20 cellular contexts compared by ENCODE assay signal in the genomic region with DNA sequence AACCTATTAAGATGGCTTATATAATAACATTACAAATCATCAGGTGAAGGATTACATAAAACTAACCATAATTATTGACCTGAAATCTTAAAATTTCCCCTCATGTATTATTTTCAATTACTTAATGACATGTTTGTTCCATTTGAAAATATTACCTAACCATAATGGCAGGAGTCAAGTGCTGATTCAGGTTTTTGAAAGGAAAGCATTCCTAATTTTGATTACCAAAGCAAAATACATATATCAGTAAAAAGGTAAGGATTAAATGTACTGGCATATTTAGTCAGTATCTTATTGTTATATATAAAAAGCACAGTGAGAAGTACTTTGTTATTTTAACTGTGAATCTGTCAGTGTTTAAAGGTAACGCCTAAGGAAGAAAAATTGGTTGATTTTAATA.
A peak's percentile ranks its signal among the peaks of the same experiment; 100 is the strongest.
DNase-seq lines count a peak whose midpoint lies in the region; ATAC-seq, FAIRE-seq and TF ChIP-seq lines count a peak whose summit lies in the region.
"Had no signal": no experiment of that assay in that cellular context is flagged by ENCODE, and none has a peak within 500 bp of the region (broad histone marks: within the 10 kb centered on the region; RNA-seq: fewer than 3 reads in every experiment).

No MANE protein-coding gene starts in this region.

- H3K9ac ChIP-seq in HepG2 (ENCODE audit: insufficient read depth, low read depth, low read length): no peak overlapping the region
- H3K9ac ChIP-seq in K562 (ENCODE audit: insufficient read depth in 1 of 2, low read depth in 2 of 2, low read length in 2 of 2): no peak overlapping the region
- H3K9ac ChIP-seq: BLaER1 treated with 17β-estradiol and CSF1 and Interleukin-3, amounts not matched to agents 10 nM and 100 nM had no signal

- H3K79me2 ChIP-seq in HepG2 (ENCODE audit: insufficient read depth, low read length) (no peaks in the 10 kb centered on the region), K562 (ENCODE audit: control insufficient read depth, insufficient read depth, low read length) (no peaks in the 10 kb centered on the region)

- H3K9me1 ChIP-seq in K562 (ENCODE audit: control insufficient read depth, insufficient read depth, low read length): no peaks in the 10 kb centered on the region

- DNase-seq in HepG2 (ENCODE audit: low spot score) (no peak), right lobe of liver (no peak), K562 (ENCODE audit: extremely low read depth in 1 of 4, low spot score in 3 of 4) (no peak), breast epithelium (ENCODE audit: low spot score in 2 of 2) (no peak)
- DNase-seq in activated naive CD4-positive, alpha-beta T cell (lab: John Stamatoyannopoulos, UW): no peak
- DNase-seq: AML-193; Caco-2; Calu3; CD4-positive, alpha-beta T cell; CD8-positive, alpha-beta T cell; DMS79 treated with DMSO at 0.1 percent for 48 hours; GF-D8 had no signal

- CTCF ChIA-PET in HepG2 (lab: Yijun Ruan, JAX; ENCODE audit: low intra/inter-chr PET ratio, low total read pairs): no interaction called here
- CTCF ChIA-PET in K562 (lab: Yijun Ruan, JAX; ENCODE audit: low intra/inter-chr PET ratio): no interaction called here

- H2AFZ ChIP-seq in HepG2 (ENCODE audit: low read length): no peak overlapping the region
- H2AFZ ChIP-seq in K562 (ENCODE audit: low read depth, low read length): no peak overlapping the region

- H4K20me1 ChIP-seq in HepG2 (ENCODE audit: insufficient read depth, low read length) (no peaks in the 10 kb centered on the region), K562 (replicated peaks; ENCODE audit: control insufficient read depth, insufficient read depth, low read length) (no peaks in the 10 kb centered on the region)
- H4K20me1 ChIP-seq: BLaER1 treated with 17β-estradiol and CSF1 and Interleukin-3, amounts not matched to agents 10 nM and 100 nM had no signal

- in situ Hi-C loops in HepG2 (cut with HindIII; ENCODE audit: extremely low pct_ligation_motif_present, low pct_unique_long_range_greater_than_20kb): no loop called here
- in situ Hi-C loops in K562 (cut with MboI): no loop called here

- POLR2A ChIA-PET in HepG2 (lab: Yijun Ruan, JAX) (no interaction called here), K562 (lab: Yijun Ruan, JAX) (no interaction called here)

- TF ChIP-seq POLR2A in HepG2 (IDR thresholded peaks at IDR 0.05; ENCODE audit: insufficient read depth in 1 of 2, low read depth in 2 of 2, low read length in 2 of 2) (no peak), right lobe of liver (IDR thresholded peaks at IDR 0.05) (no peak), K562 (conservative IDR thresholded peaks at IDR 0.05) (no peak), breast epithelium (IDR thresholded peaks at IDR 0.05) (no peak)

- H3K4me1 ChIP-seq in HepG2 (ENCODE audit: insufficient read depth, low read length): no peaks in the 10 kb centered on the region
- no peaks in the 10 kb centered on the region for H3K4me1 ChIP-seq in right lobe of liver
- H3K4me1 ChIP-seq in K562 (replicated peaks in 1 of 2; ENCODE audit: control insufficient read depth in 2 of 2, insufficient read depth in 2 of 2, low read length in 2 of 2): peaks cover 0 to 7% of the 10 kb centered on the region in 2 experiments; a peak in 2 of 5 replicates
- no peaks in the 10 kb centered on the region for H3K4me1 ChIP-seq in breast epithelium
- H3K4me1 ChIP-seq: A549; BLaER1 treated with 17β-estradiol and CSF1 and Interleukin-3, amounts not matched to agents 10 nM and 100 nM had no signal

- WGBS in HepG2 (ENCODE audit: low lambda C conversion rate): 2% methylated on average over 1 of the region's 1 CpG
- 46% methylated on average over 1 of the region's 1 CpG for WGBS in right lobe of liver (ENCODE audit: insufficient coverage, low coverage, low lambda C conversion rate, missing lambda C conversion rate)
- WGBS in K562 (ENCODE audit: insufficient coverage, low coverage, missing lambda C conversion rate): 69% methylated on average over 1 of the region's 1 CpG

- intact Hi-C loops in HepG2 (cut with micrococcal nuclease; ENCODE audit: unreplicated experiment): no loop called here
- intact Hi-C loops in right lobe of liver (cut with DNase I): no loop called here
- intact Hi-C loops in K562 (cut with micrococcal nuclease): no loop called here
- intact Hi-C loops in breast epithelium (cut with DNase I; ENCODE audit: low total_unique reads): no loop called here

- no peaks in the 10 kb centered on the region for H3K9me3 ChIP-seq in HepG2 (ENCODE audit: low read length)
- H3K9me3 ChIP-seq in right lobe of liver: no peaks in the 10 kb centered on the region
- no peaks in the 10 kb centered on the region; the same call in 1 of the 2 replicates for H3K9me3 ChIP-seq in K562 (replicated peaks; ENCODE audit: control insufficient read depth, insufficient read depth, low read depth, low read length)
- no peaks in the 10 kb centered on the region for H3K9me3 ChIP-seq in breast epithelium
- H3K9me3 ChIP-seq: A549; BLaER1 treated with 17β-estradiol and CSF1 and Interleukin-3, amounts not matched to agents 10 nM and 100 nM; Caco-2 had no signal

- no peaks in the 10 kb centered on the region for H3K36me3 ChIP-seq in HepG2 (replicated peaks in 1 of 2; ENCODE audit: control insufficient read depth in 1 of 2, insufficient read depth in 2 of 2, low read length in 2 of 2)
- no peaks in the 10 kb centered on the region for H3K36me3 ChIP-seq in right lobe of liver
- H3K36me3 ChIP-seq in K562 (ENCODE audit: control insufficient read depth, insufficient read depth, low read length): no peaks in the 10 kb centered on the region
- no peaks in the 10 kb centered on the region for H3K36me3 ChIP-seq in breast epithelium
- H3K36me3 ChIP-seq: BLaER1 treated with 17β-estradiol and CSF1 and Interleukin-3, amounts not matched to agents 10 nM and 100 nM had no signal

- ATAC-seq in HepG2: no peak
- no peak for ATAC-seq in right lobe of liver
- ATAC-seq in K562: no peak
- ATAC-seq: A549; CD8-positive, alpha-beta T cell had no signal

- TF ChIP-seq RAD21 in HepG2 (CRISPR knock-in tag; IDR thresholded peaks at IDR 0.05) (no peak), K562 (CRISPR knock-in tag; conservative IDR thresholded peaks at IDR 0.05 in 1 of 2, IDR thresholded peaks at IDR 0.05 in 1 of 2) (no peak)

- no peak for TF ChIP-seq EP300 in HepG2 (IDR thresholded peaks at IDR 0.05; ENCODE audit: low read depth in 2 of 2, low read length in 2 of 2)
- no peak for TF ChIP-seq EP300 in HepG2 (CRISPR knock-in tag; IDR thresholded peaks at IDR 0.05; ENCODE audit: borderline replicate concordance)
- no peak for TF ChIP-seq EP300 in K562 (IDR thresholded peaks at IDR 0.05; ENCODE audit: low read length)

- H3K4me3 ChIP-seq in HepG2 (replicated peaks in 1 of 3; ENCODE audit: insufficient read depth in 1 of 3, low read depth in 2 of 3, low read length in 3 of 3) (no peak overlapping the region), right lobe of liver (no peak overlapping the region), K562 (no peak overlapping the region), breast epithelium (no peak overlapping the region)
- H3K4me3 ChIP-seq: A549; BLaER1 treated with 17β-estradiol and CSF1 and Interleukin-3, amounts not matched to agents 10 nM and 100 nM had no signal

- H3K4me2 ChIP-seq in HepG2 (ENCODE audit: low read depth, low read length): no peak overlapping the region
- H3K4me2 ChIP-seq in K562 (ENCODE audit: insufficient read depth, low read length): no peak overlapping the region
- H3K4me2 ChIP-seq: A549; BLaER1 treated with 17β-estradiol and CSF1 and Interleukin-3, amounts not matched to agents 10 nM and 100 nM had no signal

- BruUV-seq in HepG2 (replicated peaks; lab: Mats Ljungman, UMichigan): no TSS peak
- BruUV-seq in K562 (replicated peaks; lab: Mats Ljungman, UMichigan): no TSS peak

- TF ChIP-seq CTCF in HepG2 (CRISPR knock-in tag; IDR thresholded peaks at IDR 0.05) (no peak), right lobe of liver (IDR thresholded peaks at IDR 0.05) (no peak), K562 (IDR thresholded peaks at IDR 0.05 in 2 of 3, conservative IDR thresholded peaks at IDR 0.05 in 1 of 3; ENCODE audit: insufficient read depth in 2 of 3, low read depth in 1 of 3, low read length in 3 of 3) (no peak), breast epithelium (IDR thresholded peaks at IDR 0.05) (no peak)

- no peak for FAIRE-seq in HepG2 (lab: Jason Lieb, UNC)
- no peak for FAIRE-seq in K562 (lab: Jason Lieb, UNC)
- FAIRE-seq: A549, D721Med, G401.6, GM12891, GM19239 had no signal

- H3K27ac ChIP-seq in HepG2 (ENCODE audit: extremely low read length, insufficient read depth, low read length) (no peak overlapping the region), right lobe of liver (no peak overlapping the region), K562 (ENCODE audit: extremely low read depth, low read depth, low read length) (no peak overlapping the region), breast epithelium (no peak overlapping the region)
- H3K27ac ChIP-seq: 22Rv1; A549; BLaER1 treated with 17β-estradiol and CSF1 and Interleukin-3, amounts not matched to agents 10 nM and 100 nM; C4-2B had no signal

- no peaks in the 10 kb centered on the region for H3K27me3 ChIP-seq in HepG2 (ENCODE audit: control insufficient read depth in 1 of 2, insufficient read depth in 2 of 2, low read length in 2 of 2)
- no peaks in the 10 kb centered on the region for H3K27me3 ChIP-seq in right lobe of liver
- no peaks in the 10 kb centered on the region for H3K27me3 ChIP-seq in K562 (ENCODE audit: control insufficient read depth in 2 of 2, insufficient read depth in 2 of 2, low read length in 2 of 2)
- H3K27me3 ChIP-seq in breast epithelium: no peaks in the 10 kb centered on the region
- H3K27me3 ChIP-seq: BLaER1 treated with 17β-estradiol and CSF1 and Interleukin-3, amounts not matched to agents 10 nM and 100 nM had no signal

TF ChIP-seq in HepG2, 621 proteins besides CTCF, POLR2A, EP300 and RAD21:
- TF ChIP-seq MAFF (IDR thresholded peaks at IDR 0.05; ENCODE audit: low read depth, low read length): peak; percentile 62
- peak; percentile 53 to 73 for TF ChIP-seq MAFK (conservative IDR thresholded peaks at IDR 0.05 in 1 of 2, IDR thresholded peaks at IDR 0.05 in 1 of 2; ENCODE audit: low read length in 2 of 2)
- no peak for TF ChIP-seq JARID2 (CRISPR knock-in tag; IDR thresholded peaks at IDR 0.05; ENCODE audit: insufficient replicate concordance)
- TF ChIP-seq HDAC6 (IDR thresholded peaks at IDR 0.05; ENCODE audit: low read depth, low read length): no peak

TF ChIP-seq in K562, 482 proteins besides CTCF, POLR2A, EP300 and RAD21:
- TF ChIP-seq ZNF316 (IDR thresholded peaks at IDR 0.05) (peak; percentile 60), C11orf30 (IDR thresholded peaks at IDR 0.05; ENCODE audit: low read depth) (peak; percentile 3; the same call in 1 of the 2 replicates), ZNF184 (CRISPR knock-in tag; IDR thresholded peaks at IDR 0.05) (no peak)
TF ChIP-seq in K562: peak in this region for 2.
